ENCODE assay signal across 8 cellular contexts in the genomic region with DNA sequence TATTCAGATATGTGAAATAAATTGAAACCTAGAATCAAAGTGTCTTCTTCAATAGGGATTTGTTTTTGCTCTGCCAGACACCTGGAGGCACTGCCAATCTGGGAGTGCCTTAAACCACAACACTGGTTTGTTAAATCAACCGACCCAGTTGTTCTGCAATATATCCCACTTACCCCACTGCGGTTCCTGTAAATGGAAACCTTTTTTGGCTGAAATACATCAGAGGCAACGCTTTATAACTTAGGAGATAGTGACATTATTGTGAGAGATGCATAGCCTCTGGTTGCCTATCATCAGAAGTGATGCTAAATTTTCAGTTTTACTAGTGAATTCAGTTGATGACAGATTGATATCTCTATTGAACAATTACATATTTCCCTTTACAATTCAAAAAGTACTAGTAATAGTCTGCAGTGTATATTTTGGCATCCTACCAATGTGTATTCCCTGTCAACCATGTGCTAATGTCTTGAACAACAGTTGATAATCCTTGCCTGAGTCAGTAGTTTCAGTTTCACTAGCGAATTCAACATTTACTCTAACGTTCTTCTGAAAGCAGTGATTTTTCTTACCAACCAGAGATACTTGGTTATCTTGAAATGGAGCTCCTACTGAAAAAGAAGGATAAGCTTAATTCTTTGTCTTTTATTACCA. TPM values are rescaled to one million over a fixed set of nuclear protein-coding genes. Genes with fewer than 3 reads are reported as not detected.
DNase-seq lines count a peak whose midpoint lies in the region; ATAC-seq and TF ChIP-seq lines count a peak whose summit lies in the region.

No MANE protein-coding gene starts in this region.

- peaks cover 44% of the 10 kb centered on the region for H3K4me1 Mint-ChIP-seq in central memory CD8-positive, alpha-beta T cell
- H3K4me1 Mint-ChIP-seq in natural killer cell (peaks cover 28 to 48% of the 10 kb centered on the region in 2 donors), mesothelial cell of epicardium (peaks cover 19% of the 10 kb centered on the region)

- no peaks in the 10 kb centered on the region for H3K27me3 Mint-ChIP-seq in central memory CD8-positive, alpha-beta T cell
- H3K27me3 Mint-ChIP-seq in natural killer cell (ENCODE audit: low read depth in 2 of 2) (no peaks in the 10 kb centered on the region), mesothelial cell of epicardium (ENCODE audit: low read depth) (no peaks in the 10 kb centered on the region)

- peak; percentile 80 for ATAC-seq in central memory CD8-positive, alpha-beta T cell (replicated peaks; ENCODE audit: extremely low read depth, poor library complexity, severe bottlenecking)
- ATAC-seq in natural killer cell (peak; percentile 81 to 94 (median 84)), HG03025 (IDR thresholded peaks at IDR 0.05; ENCODE audit: low FRiP score, unreplicated experiment) (no peak)

- DNase-seq in G401 (ENCODE audit: low spot score) (peak; percentile 30), NCI-H226 (peak; percentile 8), natural killer cell (no peak), ecto neural progenitor cell (ENCODE audit: low spot score) (no peak), mesothelial cell of epicardium (ENCODE audit: low spot score in 2 of 2, unreplicated experiment in 2 of 2) (no peak)
- no peak for DNase-seq in central memory CD8-positive, alpha-beta T cell (ENCODE audit: low spot score in 2 of 2)
- DNase-seq in activated CD4-positive, alpha-beta T cell treated with anti-CD3 and anti-CD28 coated beads, Interleukin-2, amount 50 U/mL, for 1 hour, result no peak

- TF ChIP-seq CTCF in natural killer cell (IDR thresholded peaks at IDR 0.05) (no peak), mesothelial cell of epicardium (IDR thresholded peaks at IDR 0.05; ENCODE audit: unreplicated experiment) (no peak)

- H3K4me3 Mint-ChIP-seq in central memory CD8-positive, alpha-beta T cell, result peak overlapping the region; percentile 71
- H3K4me3 Mint-ChIP-seq in natural killer cell (peak overlapping the region; percentile 81), mesothelial cell of epicardium (no peak overlapping the region)

- no peaks in the 10 kb centered on the region for H3K9me3 Mint-ChIP-seq in central memory CD8-positive, alpha-beta T cell
- H3K9me3 Mint-ChIP-seq in natural killer cell (no peaks in the 10 kb centered on the region), mesothelial cell of epicardium (no peaks in the 10 kb centered on the region)

- H3K36me3 Mint-ChIP-seq in central memory CD8-positive, alpha-beta T cell (ENCODE audit: insufficient read depth), result peaks cover 16% of the 10 kb centered on the region
- peaks cover 9% of the 10 kb centered on the region for H3K36me3 Mint-ChIP-seq in natural killer cell
- H3K36me3 Mint-ChIP-seq in mesothelial cell of epicardium, result peaks cover 1% of the 10 kb centered on the region

- intact Hi-C loops in natural killer cell (cut with micrococcal nuclease), result no loop called here

- in situ Hi-C loops in G401 (cut with HindIII; ENCODE audit: low sequenced_read_pairs), result no loop called here

- H3K27ac Mint-ChIP-seq in central memory CD8-positive, alpha-beta T cell (ENCODE audit: low read depth), result peak overlapping the region; percentile 94
- H3K27ac Mint-ChIP-seq in natural killer cell (peak overlapping the region; percentile 85 to 91), mesothelial cell of epicardium (no peak overlapping the region)

RNA-seq across cellular contexts. Expression of gene PPP2R5C, which starts 30.5 kb away (rescaled TPM):
- total RNA-seq in G401 (2014; rRNA removed; shearing (Covaris generic)), result 93.7 and 118 TPM in 2 replicates
- 100 to 1,000 TPM; 716 to 779 (median 736) TPM for total RNA-seq in natural killer cell
- total RNA-seq in mesothelial cell of epicardium, result 115 to 126 TPM (median 125 TPM) in 3 replicates

Comparison
In these comparisons a context has a peak if more than half of its experiments do, and no peak if none do; other contexts are left out.
1. DNase-seq: peak in G401 (single experiment) and NCI-H226 (single experiment); none in central memory CD8-positive, alpha-beta T cell (0 of 2), natural killer cell (single experiment), ecto neural progenitor cell (single experiment), mesothelial cell of epicardium (0 of 2) and activated CD4-positive, alpha-beta T cell treated with anti-CD3 and anti-CD28 coated beads, Interleukin-2, amount 50 U/mL, for 1 hour (single experiment).